Comparison of ENCODE assay signal across 8 cellular contexts in genomic region chr16:27639588-27640276, GRCh38.
DNase-seq lines count a peak whose midpoint lies in the region; ATAC-seq and TF ChIP-seq lines count a peak whose summit lies in the region.

No MANE protein-coding gene starts in this region.

- H3K27ac ChIP-seq in KMS-11: no peak overlapping the region

- no peak overlapping the region for H3K4me3 ChIP-seq in BJ (ENCODE audit: low read depth, low read length)
- no peak overlapping the region for H3K4me3 ChIP-seq in KMS-11 (IDR thresholded peaks at IDR 0.05; ENCODE audit: insufficient read depth, low read depth, low read length)

- H4K20me1 ChIP-seq in KMS-11 (ENCODE audit: insufficient read depth): no peaks in the 10 kb centered on the region

- no peak overlapping the region for H3K9ac ChIP-seq in KMS-11

- H3K36me3 ChIP-seq in BJ (ENCODE audit: control insufficient read depth, insufficient read depth, low read length) (no peaks in the 10 kb centered on the region), KMS-11 (ENCODE audit: insufficient read depth) (no peaks in the 10 kb centered on the region)

- ATAC-seq in GM18502 (IDR thresholded peaks at IDR 0.05; ENCODE audit: poor library complexity, unreplicated experiment) (peak; percentile 62), esophagus mucosa (peak; percentile 67), HG03520 (IDR thresholded peaks at IDR 0.05; ENCODE audit: unreplicated experiment) (no peak)

- no peak overlapping the region for H2AFZ ChIP-seq in KMS-11 (ENCODE audit: low read depth)

- no peak overlapping the region for H3K4me2 ChIP-seq in KMS-11

- TF ChIP-seq CTCF in BJ (IDR thresholded peaks at IDR 0.05; ENCODE audit: insufficient read depth, low read depth, low read length) (peak; percentile 81), KMS-11 (conservative IDR thresholded peaks at IDR 0.05; ENCODE audit: low read depth, low read length) (peak; percentile 89)

- no peaks in the 10 kb centered on the region for H3K4me1 ChIP-seq in KMS-11 (ENCODE audit: low read depth, poor library complexity, severe bottlenecking)

- no peaks in the 10 kb centered on the region for H3K27me3 ChIP-seq in BJ (ENCODE audit: control insufficient read depth, insufficient read depth, low read length)
- no peaks in the 10 kb centered on the region for H3K27me3 ChIP-seq in KMS-11 (ENCODE audit: insufficient read depth, low read depth)

- POLR2A ChIA-PET in BJ (lab: Charles Lee): no interaction called here

- no peak for DNase-seq in BJ (ENCODE audit: low read depth)
- DNase-seq in SKM-1 (lab: John Stamatoyannopoulos, UW; ENCODE audit: unreplicated experiment): peak; percentile 63
- peak; percentile 56 for DNase-seq in myocyte (ENCODE audit: low read depth)
- no peak for DNase-seq in DMS153 (lab: John Stamatoyannopoulos, UW)

- CTCF ChIA-PET in BJ (lab: Yijun Ruan, JAX): interaction anchor here (0.6 to 2.2 kb wide), 30 partner anchors 9 to 578 kb away, joined by 3 to 19 read pairs (median 4); no protein-coding TSS in a partner anchor

- no peaks in the 10 kb centered on the region for H3K79me2 ChIP-seq in KMS-11 (ENCODE audit: insufficient read depth, low read depth)

Comparison
In these comparisons a context has a peak if more than half of its experiments do, and no peak if none do; other contexts are left out.
1. DNase-seq: peak in SKM-1 (single experiment) and myocyte (single experiment); none in BJ (single experiment) and DMS153 (single experiment).